In genomic region chr12:121637231-121637914, GRCh38 we compare ENCODE assay signal across 9 cellular contexts. TPM values are rescaled to one million over a fixed set of nuclear protein-coding genes. Genes with fewer than 3 reads are reported as not detected.
DNase-seq lines count a peak whose midpoint lies in the region; FAIRE-seq and TF ChIP-seq lines count a peak whose summit lies in the region.
"Had no signal": no experiment of that assay in that cellular context is flagged by ENCODE, and none has a peak within 500 bp of the region (broad histone marks: within the 10 kb centered on the region; RNA-seq: fewer than 3 reads in every experiment).

No MANE protein-coding gene starts in this region.

- peak overlapping the region; percentile 90 for H3K27ac Mint-ChIP-seq in activated naive CD4-positive, alpha-beta T cell treated with anti-CD3 and anti-CD28 coated beads, Interleukin-2, amount 10 ng/mL, durations not matched to agents 7 days and 5 days
- H3K27ac Mint-ChIP-seq: brain had no signal

- FAIRE-seq in GM18507 (lab: Jason Lieb, UNC): peak; percentile 89

- H3K36me3 Mint-ChIP-seq in activated naive CD4-positive, alpha-beta T cell treated with anti-CD3 and anti-CD28 coated beads, Interleukin-2, amount 10 ng/mL, durations not matched to agents 7 days and 5 days: peaks cover 52% of the 10 kb centered on the region

- no peak for TF ChIP-seq POLR2A in spleen (IDR thresholded peaks at IDR 0.05)

- H3K27me3 ChIP-seq in spleen (replicated peaks in 1 of 7): no peaks in the 10 kb centered on the region

- no peak for TF ChIP-seq CTCF in spleen (IDR thresholded peaks at IDR 0.05 in 8 of 11, conservative IDR thresholded peaks at IDR 0.05 in 3 of 11)
- no peak for TF ChIP-seq CTCF in coronary artery (IDR thresholded peaks at IDR 0.05)

- H3K4me1 ChIP-seq in spleen: peaks cover 31 to 82% (median 51%) of the 10 kb centered on the region in 6 donors

- CTCF ChIA-PET in activated naive CD4-positive, alpha-beta T cell treated with anti-CD3 and anti-CD28 coated beads, Interleukin-2, amount 10 ng/mL, durations not matched to agents 7 days and 5 days (lab: Charles Lee): interaction anchor here (0.5 to 3.8 kb wide), 5 partner anchors 10 to 34 kb away, joined by 3 to 19 read pairs (median 5); partner anchors contain the start of genes MORN3 and ORAI1

- intact Hi-C loops in spleen (cut with DNase I; ENCODE audit: low total_unique reads): no loop called here

- DNase-seq in GM18507 (ENCODE audit: extremely low spot score, insufficient read length, low read depth) (peak; percentile 48), Kasumi-1 (lab: John Stamatoyannopoulos, UW) (peak; percentile 65 to 81), spleen (peak; percentile 95), coronary artery (ENCODE audit: low spot score) (no peak), NCI-H748 treated with DMSO at 0.1 percent for 48 hours (lab: John Stamatoyannopoulos, UW) (no peak), amniotic stem cell (lab: John Stamatoyannopoulos, UW) (no peak), epidermal melanocyte (ENCODE audit: insufficient read length, low spot score) (no peak)
- peak; percentile 77 for DNase-seq in activated naive CD4-positive, alpha-beta T cell treated with anti-CD3 and anti-CD28 coated beads, Interleukin-2, amount 10 ng/mL, durations not matched to agents 7 days and 5 days

- H3K27ac ChIP-seq in spleen (peak overlapping the region; percentile 44 to 93 (median 84)), coronary artery (no peak overlapping the region)

- H3K36me3 ChIP-seq in spleen: peaks cover 0 to 45% (median 15%) of the 10 kb centered on the region in 6 donors

- peaks cover 76% of the 10 kb centered on the region for H3K4me1 Mint-ChIP-seq in activated naive CD4-positive, alpha-beta T cell treated with anti-CD3 and anti-CD28 coated beads, Interleukin-2, amount 10 ng/mL, durations not matched to agents 7 days and 5 days

- 30 to 36% (median 32%) methylated on average over 5 to 10 of the region's 10 CpGs for WGBS in spleen, 5 donors

- peak overlapping the region in 2 of 8 donors; percentile 8 to 52 for H3K4me3 ChIP-seq in spleen
- no peak overlapping the region for H3K4me3 ChIP-seq in coronary artery

- peak overlapping the region; percentile 50 for H3K4me3 Mint-ChIP-seq in activated naive CD4-positive, alpha-beta T cell treated with anti-CD3 and anti-CD28 coated beads, Interleukin-2, amount 10 ng/mL, durations not matched to agents 7 days and 5 days
- H3K4me3 Mint-ChIP-seq: brain had no signal

- no peaks in the 10 kb centered on the region for H3K27me3 Mint-ChIP-seq in activated naive CD4-positive, alpha-beta T cell treated with anti-CD3 and anti-CD28 coated beads, Interleukin-2, amount 10 ng/mL, durations not matched to agents 7 days and 5 days
- H3K27me3 Mint-ChIP-seq: brain had no signal

- H3K9me3 Mint-ChIP-seq in activated naive CD4-positive, alpha-beta T cell treated with anti-CD3 and anti-CD28 coated beads, Interleukin-2, amount 10 ng/mL, durations not matched to agents 7 days and 5 days: no peaks in the 10 kb centered on the region
- H3K9me3 Mint-ChIP-seq: brain had no signal

- no peaks in the 10 kb centered on the region for H3K9me3 ChIP-seq in spleen

RNA-seq across cellular contexts. Expression of gene ORAI1, which starts 11.0 kb away (rescaled TPM):
- 10 to 100 TPM; 27.7 to 47.5 (median 36.6) TPM for total RNA-seq in spleen
- polyA plus RNA-seq in spleen: 10 to 100 TPM; 12.9 to 32.0 (median 23.9) TPM

RNA-seq across cellular contexts. Expression of gene MORN3, which starts 32.1 kb away (rescaled TPM):
- 1 to 10 TPM in 4 of 7 donors, under 1 TPM in 2, not detected in 1; 0.17 to 2.5 (median 1.5) TPM for total RNA-seq in spleen
- polyA plus RNA-seq in spleen: 1 to 10 TPM in 1 of 3 donors, under 1 TPM in 2; 0.35 to 1.1 (median 0.51) TPM

RNA-seq across cellular contexts. Expression of gene KDM2B, which starts 56.5 kb away (rescaled TPM):
- total RNA-seq in spleen: 10 to 100 TPM; 32.3 to 56.2 (median 46.5) TPM
- polyA plus RNA-seq in spleen: 10 to 100 TPM; 20.8 to 25.5 (median 24.5) TPM

Comparison
In these comparisons a context has a peak if more than half of its experiments do, and no peak if none do; other contexts are left out.
1. DNase-seq: peak in GM18507 (single experiment), Kasumi-1 (2 of 2), activated naive CD4-positive, alpha-beta T cell treated with anti-CD3 and anti-CD28 coated beads, Interleukin-2, amount 10 ng/mL, durations not matched to agents 7 days and 5 days (single experiment) and spleen (single experiment); none in coronary artery (single experiment), NCI-H748 treated with DMSO at 0.1 percent for 48 hours (single experiment), amniotic stem cell (single experiment) and epidermal melanocyte (single experiment).
2. H3K27ac ChIP-seq: peak in spleen (8 of 8); none in coronary artery (0 of 2).